ENCODE assay signal across 8 cellular contexts in the genomic region with DNA sequence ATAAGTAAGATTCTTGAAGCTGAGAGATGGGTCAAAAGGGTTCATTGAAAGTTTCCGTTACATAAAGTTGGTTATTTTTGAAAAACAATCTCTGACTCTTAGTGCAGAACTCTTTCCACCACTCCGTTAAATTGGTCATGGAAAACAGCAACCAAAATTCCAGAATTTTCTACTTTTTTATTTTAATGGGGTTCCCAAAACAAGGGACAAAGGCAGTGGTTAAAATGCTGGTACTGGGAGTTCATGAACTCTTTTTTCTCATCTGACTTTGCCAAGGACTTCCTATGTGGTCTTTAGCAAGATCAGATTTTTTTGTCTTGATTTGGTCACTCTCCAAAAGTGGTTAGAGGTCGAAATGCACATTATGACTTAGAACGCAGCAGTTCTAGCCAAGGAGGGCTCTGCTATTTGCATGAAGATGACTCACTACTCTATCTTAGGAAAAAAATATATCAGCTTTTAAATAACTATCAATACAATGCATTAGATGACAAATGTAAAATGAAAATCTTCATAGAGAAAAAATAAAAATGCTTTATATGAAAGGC.
DNase-seq lines count a peak whose midpoint lies in the region; ATAC-seq and TF ChIP-seq lines count a peak whose summit lies in the region.

No MANE protein-coding gene starts in this region.

- TF ChIP-seq CTCF in fibroblast of lung (conservative IDR thresholded peaks at IDR 0.05 in 1 of 2, IDR thresholded peaks at IDR 0.05 in 1 of 2; ENCODE audit: low read depth in 1 of 2, low read length in 2 of 2) (no peak), GM23338 (conservative IDR thresholded peaks at IDR 0.05; ENCODE audit: low read depth in 2 of 2) (no peak)

- H3K36me3 ChIP-seq in fibroblast of lung (ENCODE audit: control insufficient read depth, insufficient read depth, low read length) (no peaks in the 10 kb centered on the region), GM23338 (ENCODE audit: insufficient read depth) (peaks cover 3% of the 10 kb centered on the region; the same call in 1 of the 2 replicates)

- no peak overlapping the region for H3K4me2 ChIP-seq in fibroblast of lung (ENCODE audit: extremely low read depth, insufficient read depth, low read length)
- no peak overlapping the region for H3K4me2 ChIP-seq in GM23338

- H3K9me3 ChIP-seq in fibroblast of lung (ENCODE audit: control insufficient read depth, insufficient read depth, low read depth, low read length): no peaks in the 10 kb centered on the region

- peak; percentile 82 for ATAC-seq in GM19452 (IDR thresholded peaks at IDR 0.05; ENCODE audit: unreplicated experiment)
- ATAC-seq in HG03469 (IDR thresholded peaks at IDR 0.05; ENCODE audit: unreplicated experiment): peak; percentile 92
- ATAC-seq in GM23338: no peak

- no peak overlapping the region for H3K9ac ChIP-seq in fibroblast of lung (ENCODE audit: insufficient read depth, low read length)

- H3K36me3 Mint-ChIP-seq in GM23338 (ENCODE audit: low read depth): no peaks in the 10 kb centered on the region; the same call in 2 of the 3 replicates

- H3K27me3 ChIP-seq in fibroblast of lung (ENCODE audit: control insufficient read depth, insufficient read depth, low read length): no peaks in the 10 kb centered on the region
- H3K27me3 ChIP-seq in GM23338 (ENCODE audit: insufficient read depth): no peaks in the 10 kb centered on the region

- peak; percentile 44 for DNase-seq in AG08396 (ENCODE audit: low spot score)
- peak; percentile 98 to 99 for DNase-seq in fibroblast of lung (ENCODE audit: low read depth in 2 of 2)
- DNase-seq in iPS-NIHi7 (ENCODE audit: extremely low spot score): no peak
- no peak for DNase-seq in GM23338 (ENCODE audit: low spot score)
- DNase-seq in head of caudate nucleus: no peak
- no peak for DNase-seq in T-helper 1 cell

- peaks cover 33% of the 10 kb centered on the region for H3K4me1 Mint-ChIP-seq in GM23338

- H3K4me3 Mint-ChIP-seq in GM23338: no peak overlapping the region

- H3K27me3 Mint-ChIP-seq in GM23338 (ENCODE audit: insufficient read depth, low read depth, poor library complexity): peaks cover 3% of the 10 kb centered on the region

- no peak overlapping the region for H2AFZ ChIP-seq in fibroblast of lung (ENCODE audit: low read length)
- H2AFZ ChIP-seq in GM23338: no peak overlapping the region

- intact Hi-C loops in head of caudate nucleus (cut with DNase I): no loop called here

- H3K27ac ChIP-seq in fibroblast of lung (ENCODE audit: insufficient read depth, low read length) (no peak overlapping the region), GM23338 (ENCODE audit: low read depth) (no peak overlapping the region)

- H4K20me1 ChIP-seq in fibroblast of lung (ENCODE audit: control insufficient read depth, extremely low read depth, insufficient read depth, low read length) (no peaks in the 10 kb centered on the region), GM23338 (replicated peaks; ENCODE audit: insufficient read depth) (no peaks in the 10 kb centered on the region)

- no peak overlapping the region for H3K27ac Mint-ChIP-seq in GM23338

- H3K9me2 ChIP-seq in GM23338 (ENCODE audit: insufficient read depth): no peaks in the 10 kb centered on the region

- no peaks in the 10 kb centered on the region; the same call in 1 of the 2 replicates for H3F3A ChIP-seq in GM23338 (replicated peaks; ENCODE audit: low read depth)

- no peaks in the 10 kb centered on the region for H3K9me3 Mint-ChIP-seq in GM23338

- H3K79me2 ChIP-seq in fibroblast of lung (ENCODE audit: control insufficient read depth, insufficient read depth, low read length): no peaks in the 10 kb centered on the region
- H3K79me2 ChIP-seq in GM23338 (replicated peaks; ENCODE audit: insufficient read depth): no peaks in the 10 kb centered on the region

- no peak overlapping the region for H3K4me3 ChIP-seq in fibroblast of lung (replicated peaks in 1 of 4; ENCODE audit: control extremely low read depth in 1 of 4, insufficient read depth in 1 of 4, low read depth in 3 of 4, low read length in 4 of 4)
- H3K4me3 ChIP-seq in GM23338: no peak overlapping the region

- H3K4me1 ChIP-seq in fibroblast of lung (ENCODE audit: control insufficient read depth, extremely low read depth, insufficient read depth, low read length) (peaks cover 14% of the 10 kb centered on the region), GM23338 (ENCODE audit: insufficient read depth) (peaks cover 26% of the 10 kb centered on the region)

TF ChIP-seq in GM23338, 12 proteins besides CTCF, POLR2A, EP300 and RAD21 (continues in another document):
- TF ChIP-seq ZNF331 (CRISPR knock-in tag; IDR thresholded peaks at IDR 0.05; ENCODE audit: low read depth) (no peak), POLR2AphosphoS5 (IDR thresholded peaks at IDR 0.05; ENCODE audit: low read depth) (no peak), NANOG (IDR thresholded peaks at IDR 0.05; ENCODE audit: borderline replicate concordance) (no peak), ZNF114 (CRISPR knock-in tag; IDR thresholded peaks at IDR 0.05) (no peak), CREB1 (CRISPR knock-in tag; IDR thresholded peaks at IDR 0.05; ENCODE audit: low read depth) (no peak), EZH2 (IDR thresholded peaks at IDR 0.05; ENCODE audit: low read depth, unreplicated experiment) (no peak), EZH2phosphoT487 (IDR thresholded peaks at IDR 0.05; ENCODE audit: unreplicated experiment) (no peak)
- TF ChIP-seq, protein P1, sequence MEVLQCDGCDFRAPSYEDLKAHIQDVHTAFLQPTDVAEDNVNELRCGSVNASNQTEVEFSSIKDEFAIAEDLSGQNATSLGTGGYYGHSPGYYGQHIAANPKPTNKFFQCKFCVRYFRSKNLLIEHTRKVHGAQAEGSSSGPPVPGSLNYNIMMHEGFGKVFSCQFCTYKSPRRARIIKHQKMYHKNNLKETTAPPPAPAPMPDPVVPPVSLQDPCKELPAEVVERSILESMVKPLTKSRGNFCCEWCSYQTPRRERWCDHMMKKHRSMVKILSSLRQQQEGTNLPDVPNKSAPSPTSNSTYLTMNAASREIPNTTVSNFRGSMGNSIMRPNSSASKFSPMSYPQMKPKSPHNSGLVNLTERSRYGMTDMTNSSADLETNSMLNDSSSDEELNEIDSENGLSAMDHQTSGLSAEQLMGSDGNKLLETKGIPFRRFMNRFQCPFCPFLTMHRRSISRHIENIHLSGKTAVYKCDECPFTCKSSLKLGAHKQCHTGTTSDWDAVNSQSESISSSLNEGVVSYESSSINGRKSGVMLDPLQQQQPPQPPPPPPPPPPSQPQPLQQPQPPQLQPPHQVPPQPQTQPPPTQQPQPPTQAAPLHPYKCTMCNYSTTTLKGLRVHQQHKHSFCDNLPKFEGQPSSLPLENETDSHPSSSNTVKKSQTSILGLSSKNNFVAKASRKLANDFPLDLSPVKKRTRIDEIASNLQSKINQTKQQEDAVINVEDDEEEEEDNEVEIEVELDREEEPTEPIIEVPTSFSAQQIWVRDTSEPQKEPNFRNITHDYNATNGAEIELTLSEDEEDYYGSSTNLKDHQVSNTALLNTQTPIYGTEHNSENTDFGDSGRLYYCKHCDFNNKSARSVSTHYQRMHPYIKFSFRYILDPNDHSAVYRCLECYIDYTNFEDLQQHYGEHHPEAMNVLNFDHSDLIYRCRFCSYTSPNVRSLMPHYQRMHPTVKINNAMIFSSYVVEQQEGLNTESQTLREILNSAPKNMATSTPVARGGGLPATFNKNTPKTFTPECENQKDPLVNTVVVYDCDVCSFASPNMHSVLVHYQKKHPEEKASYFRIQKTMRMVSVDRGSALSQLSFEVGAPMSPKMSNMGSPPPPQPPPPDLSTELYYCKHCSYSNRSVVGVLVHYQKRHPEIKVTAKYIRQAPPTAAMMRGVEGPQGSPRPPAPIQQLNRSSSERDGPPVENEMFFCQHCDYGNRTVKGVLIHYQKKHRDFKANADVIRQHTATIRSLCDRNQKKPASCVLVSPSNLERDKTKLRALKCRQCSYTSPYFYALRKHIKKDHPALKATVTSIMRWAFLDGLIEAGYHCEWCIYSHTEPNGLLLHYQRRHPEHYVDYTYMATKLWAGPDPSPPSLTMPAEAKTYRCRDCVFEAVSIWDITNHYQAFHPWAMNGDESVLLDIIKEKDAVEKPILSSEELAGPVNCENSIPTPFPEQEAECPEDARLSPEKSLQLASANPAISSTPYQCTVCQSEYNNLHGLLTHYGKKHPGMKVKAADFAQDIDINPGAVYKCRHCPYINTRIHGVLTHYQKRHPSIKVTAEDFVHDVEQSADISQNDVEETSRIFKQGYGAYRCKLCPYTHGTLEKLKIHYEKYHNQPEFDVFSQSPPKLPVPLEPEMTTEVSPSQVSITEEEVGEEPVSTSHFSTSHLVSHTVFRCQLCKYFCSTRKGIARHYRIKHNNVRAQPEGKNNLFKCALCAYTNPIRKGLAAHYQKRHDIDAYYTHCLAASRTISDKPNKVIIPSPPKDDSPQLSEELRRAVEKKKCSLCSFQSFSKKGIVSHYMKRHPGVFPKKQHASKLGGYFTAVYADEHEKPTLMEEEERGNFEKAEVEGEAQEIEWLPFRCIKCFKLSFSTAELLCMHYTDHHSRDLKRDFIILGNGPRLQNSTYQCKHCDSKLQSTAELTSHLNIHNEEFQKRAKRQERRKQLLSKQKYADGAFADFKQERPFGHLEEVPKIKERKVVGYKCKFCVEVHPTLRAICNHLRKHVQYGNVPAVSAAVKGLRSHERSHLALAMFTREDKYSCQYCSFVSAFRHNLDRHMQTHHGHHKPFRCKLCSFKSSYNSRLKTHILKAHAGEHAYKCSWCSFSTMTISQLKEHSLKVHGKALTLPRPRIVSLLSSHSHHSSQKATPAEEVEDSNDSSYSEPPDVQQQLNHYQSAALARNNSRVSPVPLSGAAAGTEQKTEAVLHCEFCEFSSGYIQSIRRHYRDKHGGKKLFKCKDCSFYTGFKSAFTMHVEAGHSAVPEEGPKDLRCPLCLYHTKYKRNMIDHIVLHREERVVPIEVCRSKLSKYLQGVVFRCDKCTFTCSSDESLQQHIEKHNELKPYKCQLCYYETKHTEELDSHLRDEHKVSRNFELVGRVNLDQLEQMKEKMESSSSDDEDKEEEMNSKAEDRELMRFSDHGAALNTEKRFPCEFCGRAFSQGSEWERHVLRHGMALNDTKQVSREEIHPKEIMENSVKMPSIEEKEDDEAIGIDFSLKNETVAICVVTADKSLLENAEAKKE (CRISPR knock-in tag; IDR thresholded peaks at IDR 0.05): no peak

Comparison
In these comparisons a context has a peak if more than half of its experiments do, and no peak if none do; other contexts are left out.
1. DNase-seq: peak in AG08396 (single experiment) and fibroblast of lung (2 of 2); none in iPS-NIHi7 (single experiment), GM23338 (single experiment), head of caudate nucleus (0 of 42) and T-helper 1 cell (0 of 5).